8 cellular contexts compared by ENCODE assay signal in genomic region chr6:90569223-90569622, GRCh38.
"Had no signal": no experiment of that assay in that cellular context is flagged by ENCODE, and none has a peak within 500 bp of the region (broad histone marks: within the 10 kb centered on the region; RNA-seq: fewer than 3 reads in every experiment).

No MANE protein-coding gene starts in this region.

- DNase-seq: GM23248, H7, HFFc6, KBM-7 had no signal

- H3K4me3 Mint-ChIP-seq: HFFc6, IgD-negative memory B cell had no signal

- H3K27ac Mint-ChIP-seq: HFFc6 had no signal

- H3K27me3 Mint-ChIP-seq: IgD-negative memory B cell had no signal

- H3K9me3 Mint-ChIP-seq: HFFc6, IgD-negative memory B cell had no signal

- ATAC-seq: HCT116, HepG2 had no signal

- FAIRE-seq: H1, HepG2 had no signal
